ENCODE assay signal across 3 cellular contexts in genomic region chr11:16615480-16615879, GRCh38.
TF ChIP-seq lines count a peak whose summit lies in the region.

No MANE protein-coding gene starts in this region.

TF ChIP-seq in A549, 52 proteins besides CTCF, POLR2A, EP300 and RAD21:
- TF ChIP-seq MAFK (IDR thresholded peaks at IDR 0.05; ENCODE audit: partially characterized antibody) (peak; percentile 47), JUN (IDR thresholded peaks at IDR 0.05) (no peak)

TF ChIP-seq in IMR-90, 13 proteins besides CTCF, POLR2A, EP300 and RAD21:
- peak; percentile 53 for TF ChIP-seq MAFK (IDR thresholded peaks at IDR 0.05; ENCODE audit: low read depth, low read length)
- TF ChIP-seq ELK1 (IDR thresholded peaks at IDR 0.05; ENCODE audit: borderline replicate concordance, low read depth, low read length): no peak
- TF ChIP-seq RCOR1 (IDR thresholded peaks at IDR 0.05; ENCODE audit: insufficient replicate concordance, low read length): no peak
- TF ChIP-seq CEBPB (IDR thresholded peaks at IDR 0.05; ENCODE audit: low read depth, low read length): no peak

TF ChIP-seq in K562, 482 proteins besides CTCF, POLR2A, EP300 and RAD21:
- TF ChIP-seq NFIX (CRISPR knock-in tag; IDR thresholded peaks at IDR 0.05; ENCODE audit: low read depth) (no peak), MLLT1 (IDR thresholded peaks at IDR 0.05) (no peak), ZNF561 (CRISPR knock-in tag; conservative IDR thresholded peaks at IDR 0.05) (no peak), NBN (IDR thresholded peaks at IDR 0.05; ENCODE audit: low read depth) (no peak), RBM14 (IDR thresholded peaks at IDR 0.05; ENCODE audit: borderline replicate concordance, insufficient read depth, low read depth, low read length) (no peak), CBX8 (IDR thresholded peaks at IDR 0.05; ENCODE audit: borderline replicate concordance, extremely low read depth, low read depth, low read length, poor library complexity, severe bottlenecking) (no peak), C11orf30 (IDR thresholded peaks at IDR 0.05; ENCODE audit: low read depth) (peak; percentile 45; the same call in 1 of the 2 replicates), ZNF316 (IDR thresholded peaks at IDR 0.05) (peak; percentile 70), SRSF1 (IDR thresholded peaks at IDR 0.05; ENCODE audit: low read depth, low read length) (no peak), MGA (IDR thresholded peaks at IDR 0.05) (no peak), CUX1 (CRISPR knock-in tag; IDR thresholded peaks at IDR 0.05) (no peak), ZNF280B (CRISPR knock-in tag; IDR thresholded peaks at IDR 0.05) (no peak), NELFE (IDR thresholded peaks at IDR 0.05; ENCODE audit: insufficient read depth, insufficient read length) (no peak), ETV1 (tag; conservative IDR thresholded peaks at IDR 0.05; ENCODE audit: low read depth) (no peak), MEIS2 (IDR thresholded peaks at IDR 0.05; ENCODE audit: partially characterized antibody) (no peak), RBM25 (IDR thresholded peaks at IDR 0.05; ENCODE audit: low read depth, low read length, severe bottlenecking) (no peak), MAFF (IDR thresholded peaks at IDR 0.05; ENCODE audit: low read length) (peak; percentile 31), ZNF165 (CRISPR knock-in tag; IDR thresholded peaks at IDR 0.05; ENCODE audit: borderline replicate concordance) (no peak)
- TF ChIP-seq, protein P1, sequence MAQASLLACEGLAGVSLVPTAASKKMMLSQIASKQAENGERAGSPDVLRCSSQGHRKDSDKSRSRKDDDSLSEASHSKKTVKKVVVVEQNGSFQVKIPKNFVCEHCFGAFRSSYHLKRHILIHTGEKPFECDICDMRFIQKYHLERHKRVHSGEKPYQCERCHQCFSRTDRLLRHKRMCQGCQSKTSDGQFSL (CRISPR knock-in tag; IDR thresholded peaks at IDR 0.05): no peak
- TF ChIP-seq, protein P1 (tag; IDR thresholded peaks at IDR 0.05): no peak
- TF ChIP-seq, protein P2, sequence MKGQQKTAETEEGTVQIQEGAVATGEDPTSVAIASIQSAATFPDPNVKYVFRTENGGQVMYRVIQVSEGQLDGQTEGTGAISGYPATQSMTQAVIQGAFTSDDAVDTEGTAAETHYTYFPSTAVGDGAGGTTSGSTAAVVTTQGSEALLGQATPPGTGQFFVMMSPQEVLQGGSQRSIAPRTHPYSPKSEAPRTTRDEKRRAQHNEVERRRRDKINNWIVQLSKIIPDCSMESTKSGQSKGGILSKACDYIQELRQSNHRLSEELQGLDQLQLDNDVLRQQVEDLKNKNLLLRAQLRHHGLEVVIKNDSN (CRISPR knock-in tag; IDR thresholded peaks at IDR 0.05): no peak
- TF ChIP-seq, protein P3, sequence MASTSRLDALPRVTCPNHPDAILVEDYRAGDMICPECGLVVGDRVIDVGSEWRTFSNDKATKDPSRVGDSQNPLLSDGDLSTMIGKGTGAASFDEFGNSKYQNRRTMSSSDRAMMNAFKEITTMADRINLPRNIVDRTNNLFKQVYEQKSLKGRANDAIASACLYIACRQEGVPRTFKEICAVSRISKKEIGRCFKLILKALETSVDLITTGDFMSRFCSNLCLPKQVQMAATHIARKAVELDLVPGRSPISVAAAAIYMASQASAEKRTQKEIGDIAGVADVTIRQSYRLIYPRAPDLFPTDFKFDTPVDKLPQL (IDR thresholded peaks at IDR 0.05; ENCODE audit: extremely low read depth, insufficient read length): no peak
